1 cellular context compared by ENCODE assay signal in genomic region chr6:389143-389542, GRCh38.
TF ChIP-seq lines count a peak whose summit lies in the region.

No MANE protein-coding gene starts in this region.

TF ChIP-seq in GM12878, 131 proteins besides CTCF, POLR2A, EP300 and RAD21:
- no peak for TF ChIP-seq KLF5 (IDR thresholded peaks at IDR 0.05; ENCODE audit: partially characterized antibody)
- no peak for TF ChIP-seq KAT2A (conservative IDR thresholded peaks at IDR 0.05; ENCODE audit: control insufficient read depth, low read depth, low read length)
- TF ChIP-seq MLLT1 (IDR thresholded peaks at IDR 0.05) = peak; percentile 84
- no peak for TF ChIP-seq CREB1 (IDR thresholded peaks at IDR 0.05; ENCODE audit: low read depth)
- TF ChIP-seq POLR2AphosphoS5 (IDR thresholded peaks at IDR 0.05; ENCODE audit: low read length) = no peak
- TF ChIP-seq RFX5 (IDR thresholded peaks at IDR 0.05; ENCODE audit: low read depth, low read length) = no peak
- TF ChIP-seq ZBTB40 (IDR thresholded peaks at IDR 0.05; ENCODE audit: borderline replicate concordance) = peak; percentile 58
- no peak for TF ChIP-seq ETV6 (conservative IDR thresholded peaks at IDR 0.05 in 1 of 2, IDR thresholded peaks at IDR 0.05 in 1 of 2; ENCODE audit: borderline replicate concordance in 1 of 2, low read depth in 1 of 2)
- TF ChIP-seq IKZF2 (IDR thresholded peaks at IDR 0.05) = peak in 1 of 2 experiments; percentile 36; a peak in 2 of 4 replicates
- no peak for TF ChIP-seq E4F1 (IDR thresholded peaks at IDR 0.05; ENCODE audit: borderline replicate concordance, partially characterized antibody)
